In genomic region chr14:65351493-65352224, GRCh38 we compare ENCODE assay signal across 1 cellular context.
TF ChIP-seq lines count a peak whose summit lies in the region.

No MANE protein-coding gene starts in this region.

TF ChIP-seq in GM12878, 131 proteins besides CTCF, POLR2A, EP300 and RAD21 (continued from another document and continues in another):
- no peak for TF ChIP-seq ZBTB33 (IDR thresholded peaks at IDR 0.05)
- peak; percentile 83 for TF ChIP-seq SPI1 (IDR thresholded peaks at IDR 0.05; ENCODE audit: borderline replicate concordance, insufficient read depth, low read depth, low read length)
- TF ChIP-seq SREBF2 (IDR thresholded peaks at IDR 0.05; ENCODE audit: low read length): no peak
- no peak for TF ChIP-seq E2F4 (IDR thresholded peaks at IDR 0.05; ENCODE audit: low read depth, low read length)
- TF ChIP-seq RUNX3 (IDR thresholded peaks at IDR 0.05; ENCODE audit: low read length): peak; percentile 57; the same call in 1 of the 2 replicates
- TF ChIP-seq BCL11A (IDR thresholded peaks at IDR 0.05; ENCODE audit: low read depth, low read length): no peak
- TF ChIP-seq SMARCA5 (IDR thresholded peaks at IDR 0.05): no peak
- no peak for TF ChIP-seq TARDBP (IDR thresholded peaks at IDR 0.05; ENCODE audit: borderline replicate concordance)
- no peak for TF ChIP-seq BACH1 (IDR thresholded peaks at IDR 0.05; ENCODE audit: borderline replicate concordance)
- no peak for TF ChIP-seq RELA (IDR thresholded peaks at IDR 0.05; ENCODE audit: borderline replicate concordance, partially characterized antibody)
- no peak for TF ChIP-seq ZNF207 (IDR thresholded peaks at IDR 0.05; ENCODE audit: borderline replicate concordance)
- TF ChIP-seq RB1 (IDR thresholded peaks at IDR 0.05; ENCODE audit: borderline replicate concordance): no peak
- TF ChIP-seq CHD2 (IDR thresholded peaks at IDR 0.05; ENCODE audit: borderline replicate concordance, low read depth, low read length): no peak
- TF ChIP-seq FOS (IDR thresholded peaks at IDR 0.05; ENCODE audit: borderline replicate concordance, extremely low read depth, insufficient read length): no peak
- TF ChIP-seq TCF3 (IDR thresholded peaks at IDR 0.05; ENCODE audit: borderline replicate concordance, insufficient read depth, low read depth, low read length): 0 out of 2 replicates have a peak, but pooled peaks have one; percentile 25
- no peak for TF ChIP-seq YBX1 (IDR thresholded peaks at IDR 0.05)
- TF ChIP-seq SKIL (IDR thresholded peaks at IDR 0.05; ENCODE audit: low read depth, poor library complexity, severe bottlenecking): peak; percentile 16
- 0 out of 2 replicates have a peak, but pooled peaks have one; percentile 19 for TF ChIP-seq SMC3 (IDR thresholded peaks at IDR 0.05; ENCODE audit: borderline replicate concordance, low read length)
- no peak for TF ChIP-seq TBL1XR1 (IDR thresholded peaks at IDR 0.05; ENCODE audit: low read depth, low read length)
- peak; percentile 28; the same call in 1 of the 2 replicates for TF ChIP-seq ZNF687 (IDR thresholded peaks at IDR 0.05)
- 0 out of 2 replicates have a peak, but pooled peaks have one; percentile 31 for TF ChIP-seq PML (IDR thresholded peaks at IDR 0.05; ENCODE audit: low read length)
- TF ChIP-seq PRDM15 (CRISPR knock-in tag; IDR thresholded peaks at IDR 0.05): no peak
- TF ChIP-seq ZZZ3 (IDR thresholded peaks at IDR 0.05; ENCODE audit: control insufficient read depth, insufficient read length, low read depth): no peak
- no peak for TF ChIP-seq RCOR1 (conservative IDR thresholded peaks at IDR 0.05; ENCODE audit: low read depth, low read length)
- no peak for TF ChIP-seq E4F1 (IDR thresholded peaks at IDR 0.05; ENCODE audit: borderline replicate concordance, partially characterized antibody)
- no peak for TF ChIP-seq NBN (IDR thresholded peaks at IDR 0.05)
- peak; percentile 23; the same call in 1 of the 2 replicates for TF ChIP-seq ATF7 (IDR thresholded peaks at IDR 0.05; ENCODE audit: low read depth)
- no peak for TF ChIP-seq NRF1 (conservative IDR thresholded peaks at IDR 0.05; ENCODE audit: low read depth, low read length)
- peak; percentile 69; the same call in 1 of the 2 replicates for TF ChIP-seq FOXM1 (IDR thresholded peaks at IDR 0.05; ENCODE audit: low read depth, low read length)
- no peak for TF ChIP-seq KDM1A (IDR thresholded peaks at IDR 0.05; ENCODE audit: borderline replicate concordance)
- no peak for TF ChIP-seq HSF1 (IDR thresholded peaks at IDR 0.05; ENCODE audit: low read depth, low read length)
- TF ChIP-seq MLLT1 (IDR thresholded peaks at IDR 0.05): no peak
- TF ChIP-seq BHLHE40 (IDR thresholded peaks at IDR 0.05; ENCODE audit: borderline replicate concordance in 1 of 2, low read depth in 2 of 2, low read length in 1 of 2): peak; percentile 55 to 59; a peak in 2 of 4 replicates
- no peak for TF ChIP-seq IRF4 (IDR thresholded peaks at IDR 0.05; ENCODE audit: low read depth, low read length)
- peak; percentile 78 for TF ChIP-seq RAD51 (IDR thresholded peaks at IDR 0.05)
- peak; percentile 65 for TF ChIP-seq MTA2 (IDR thresholded peaks at IDR 0.05; ENCODE audit: low read depth)
- peak; percentile 83 for TF ChIP-seq EED (IDR thresholded peaks at IDR 0.05; ENCODE audit: low read depth)
- peak; percentile 71; the same call in 1 of the 2 replicates for TF ChIP-seq RELB (IDR thresholded peaks at IDR 0.05; ENCODE audit: low read depth)
- no peak for TF ChIP-seq YY1 (IDR thresholded peaks at IDR 0.05; ENCODE audit: low read depth, low read length)
- no peak for TF ChIP-seq PAX5 (IDR thresholded peaks at IDR 0.05; ENCODE audit: borderline replicate concordance, low read depth, low read length)
- TF ChIP-seq ZNF217 (IDR thresholded peaks at IDR 0.05): no peak
- TF ChIP-seq HCFC1 (IDR thresholded peaks at IDR 0.05; ENCODE audit: low read length): no peak
